Comparison of ENCODE assay signal across 14 cellular contexts in genomic region chr10:124676416-124677062, GRCh38.
DNase-seq lines count a peak whose midpoint lies in the region; ATAC-seq and TF ChIP-seq lines count a peak whose summit lies in the region.
"Had no signal": no experiment of that assay in that cellular context is flagged by ENCODE, and none has a peak within 500 bp of the region (broad histone marks: within the 10 kb centered on the region; RNA-seq: fewer than 3 reads in every experiment).

No MANE protein-coding gene starts in this region.

- H3K36me3 Mint-ChIP-seq in MCF 10A (ENCODE audit: insufficient read depth, unreplicated experiment) (peaks cover 24% of the 10 kb centered on the region), memory B cell (peaks cover 27% of the 10 kb centered on the region)

- H3K27me3 Mint-ChIP-seq in MCF 10A (ENCODE audit: insufficient read depth, unreplicated experiment) (no peaks in the 10 kb centered on the region), memory B cell (no peaks in the 10 kb centered on the region)

- 75 to 82% (median 79%) methylated on average over 10 to 15 of the region's 15 CpGs for WGBS in adrenal gland, 4 donors

- H3K9me3 Mint-ChIP-seq in MCF 10A (ENCODE audit: unreplicated experiment) (no peaks in the 10 kb centered on the region), memory B cell (no peaks in the 10 kb centered on the region)

- H3K36me3 ChIP-seq in breast epithelium, result peaks cover 1% of the 10 kb centered on the region
- H3K36me3 ChIP-seq in adrenal gland (replicated peaks in 1 of 2), result peaks cover 0 to 8% of the 10 kb centered on the region in 2 donors

- no peak for TF ChIP-seq POLR2A in breast epithelium (IDR thresholded peaks at IDR 0.05)
- no peak for TF ChIP-seq POLR2A in adrenal gland (IDR thresholded peaks at IDR 0.05)

- POLR2A ChIA-PET in MCF 10A (lab: Yijun Ruan, JAX), result no interaction called here

- H3K4me3 ChIP-seq in breast epithelium (no peak overlapping the region), adrenal gland (no peak overlapping the region)
- H3K4me3 ChIP-seq: cardiac muscle cell, mucosa of descending colon, upper lobe of left lung had no signal

- no TSS peak for BruUV-seq in MCF 10A (replicated peaks; lab: Mats Ljungman, UMichigan)

- no peak for TF ChIP-seq CTCF in breast epithelium (IDR thresholded peaks at IDR 0.05)
- no peak for TF ChIP-seq CTCF in MCF 10A (IDR thresholded peaks at IDR 0.05; ENCODE audit: unreplicated experiment)
- no peak for TF ChIP-seq CTCF in adrenal gland (IDR thresholded peaks at IDR 0.05)

- H3K4me3 Mint-ChIP-seq in MCF 10A (ENCODE audit: unreplicated experiment), result no peak overlapping the region
- H3K4me3 Mint-ChIP-seq in memory B cell, result no peak overlapping the region

- H3K4me1 Mint-ChIP-seq in MCF 10A (ENCODE audit: insufficient read depth, unreplicated experiment) (peaks cover 5% of the 10 kb centered on the region), memory B cell (peaks cover 36% of the 10 kb centered on the region)

- H3K27ac Mint-ChIP-seq in MCF 10A (ENCODE audit: low read depth, unreplicated experiment), result no peak overlapping the region
- peak overlapping the region; percentile 55 for H3K27ac Mint-ChIP-seq in memory B cell

- peak overlapping the region; percentile 39 to 42 for H3K27ac ChIP-seq in breast epithelium
- H3K27ac ChIP-seq in adrenal gland, result peak overlapping the region in 3 of 5 donors; percentile 79 to 82 (median 82)
- peak overlapping the region; percentile 94 for H3K27ac ChIP-seq in temporal lobe (ENCODE audit: low read depth, low read length)
- H3K27ac ChIP-seq: cardiac muscle cell, KMS-11 had no signal

- DNase-seq in breast epithelium (ENCODE audit: low spot score in 2 of 2) (no peak), MCF 10A (ENCODE audit: unreplicated experiment) (no peak), adrenal gland (no peak), memory B cell (ENCODE audit: low spot score in 2 of 2) (no peak), NCI-H128 (lab: John Stamatoyannopoulos, UW; ENCODE audit: unreplicated experiment) (no peak)
- DNase-seq: activated CD4-positive, CD25-positive, alpha-beta regulatory T cell treated with anti-CD3 and anti-CD28 coated beads, Interleukin-2, amount 50 U/mL, for 72 hours; NCI-H2029 had no signal

- CTCF ChIA-PET in MCF 10A (lab: Yijun Ruan, JAX), result interaction anchor here (0.6 kb wide), 1 partner anchor 66 kb away, joined by 3 read pairs; no protein-coding TSS in a partner anchor

- H3K27me3 ChIP-seq in breast epithelium (no peaks in the 10 kb centered on the region), adrenal gland (no peaks in the 10 kb centered on the region)
- H3K27me3 ChIP-seq: cardiac muscle cell, upper lobe of left lung had no signal

- ATAC-seq in memory B cell (ENCODE audit: low read depth) (no peak), GM19455 (IDR thresholded peaks at IDR 0.05; ENCODE audit: unreplicated experiment) (no peak), GM18520 (IDR thresholded peaks at IDR 0.05; ENCODE audit: unreplicated experiment) (no peak)
- ATAC-seq: mucosa of descending colon had no signal

- intact Hi-C loops in breast epithelium (cut with DNase I; ENCODE audit: low total_unique reads), result no loop called here
- intact Hi-C loops in MCF 10A (cut with micrococcal nuclease), result no loop called here
- intact Hi-C loops in adrenal gland (cut with DNase I), result no loop called here

- H3K9me3 ChIP-seq in breast epithelium (no peaks in the 10 kb centered on the region), adrenal gland (replicated peaks in 1 of 3) (no peaks in the 10 kb centered on the region)
- H3K9me3 ChIP-seq: mucosa of descending colon, upper lobe of left lung had no signal

- H3K4me1 ChIP-seq in breast epithelium (peaks cover 4 to 22% of the 10 kb centered on the region in 2 donors), adrenal gland (replicated peaks in 1 of 2) (peaks cover 52 to 96% of the 10 kb centered on the region in 2 donors)

Comparison
In these comparisons a context has a peak if more than half of its experiments do, and no peak if none do; other contexts are left out.
1. H3K27ac ChIP-seq: peak in every context shown above with its lines; median percentile 94 in temporal lobe; 82 in adrenal gland; 40 in breast epithelium.